In genomic region chr17:49409066-49409465, GRCh38 we compare ENCODE assay signal across 1 cellular context.
TF ChIP-seq lines count a peak whose summit lies in the region.

No MANE protein-coding gene starts in this region.

TF ChIP-seq in GM12891, 5 proteins besides CTCF, POLR2A, EP300 and RAD21 (continued from another document):
- TF ChIP-seq SPI1 (IDR thresholded peaks at IDR 0.05; ENCODE audit: low read depth, low read length) (no peak), PAX5 (IDR thresholded peaks at IDR 0.05; ENCODE audit: insufficient read depth, low read length, severe bottlenecking) (no peak), POLR2AphosphoS5 (IDR thresholded peaks at IDR 0.05; ENCODE audit: low read depth, low read length) (no peak), TAF1 (IDR thresholded peaks at IDR 0.05; ENCODE audit: low read depth, low read length) (no peak)
